16 cellular contexts compared by ENCODE assay signal in the genomic region with DNA sequence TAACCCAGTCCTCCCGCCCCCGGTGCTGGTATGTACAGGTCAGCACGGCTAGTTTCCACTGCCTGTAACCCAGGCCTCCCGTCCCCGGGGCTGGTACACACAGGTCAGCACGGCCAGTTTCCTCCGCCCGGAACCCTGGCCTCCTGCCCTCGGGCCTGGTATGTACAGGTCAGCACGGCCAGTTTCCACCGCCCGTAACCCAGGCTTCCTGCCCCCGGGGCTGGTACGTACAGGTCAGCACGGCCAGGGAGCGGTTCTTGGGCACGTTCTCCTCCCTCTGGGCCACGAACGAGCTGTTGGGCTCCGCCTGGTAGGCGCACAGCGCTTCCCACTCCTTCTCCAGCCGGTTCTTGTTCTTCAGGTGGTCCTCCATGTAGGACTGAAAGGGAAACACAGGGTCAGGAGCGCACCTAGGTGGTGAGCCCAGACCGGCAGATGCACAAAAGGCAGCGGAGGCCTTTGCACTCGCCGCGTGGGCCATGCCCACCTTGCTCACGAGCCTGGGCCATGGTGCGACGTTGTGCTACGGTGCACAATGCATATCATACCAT.
"Had no signal": no experiment of that assay in that cellular context is flagged by ENCODE, and none has a peak within 500 bp of the region (broad histone marks: within the 10 kb centered on the region; RNA-seq: fewer than 3 reads in every experiment).

No MANE protein-coding gene starts in this region.

- H3K27ac ChIP-seq: gastroesophageal sphincter, heart left ventricle, stomach, VCaP had no signal

- H3K9me3 ChIP-seq: gastroesophageal sphincter, heart left ventricle, stomach had no signal

- DNase-seq: activated CD4-positive, alpha-beta T cell treated with anti-CD3 and anti-CD28 coated beads, Interleukin-2, amount 50 U/mL, for 4 hours; activated gamma-delta T cell treated with Interleukin-2 at 50 U/mL for 16 hours; amniotic stem cell; effector CD8-positive, alpha-beta T cell; mesendoderm; retina; stimulated activated CD4-positive, alpha-beta T cell treated with anti-CD3 and anti-CD28 coated beads, Interleukin-15, amount 100 ng/mL, for 24 hours; stimulated activated CD4-positive, alpha-beta T cell treated with anti-CD3 and anti-CD28 coated beads, Interleukin-2, amount 100 ng/mL, for 48 hours; stomach had no signal

- H3K4me3 Mint-ChIP-seq: dendritic cell treated with granulocyte-macrophage colony-stimulating factor and Interleukin-4, amounts not matched to agents 40 ng/mL and 50 ng/mL, for 4 days had no signal

- H3K9me3 Mint-ChIP-seq: activated naive CD4-positive, alpha-beta T cell treated with anti-CD3 and anti-CD28 coated beads, Interleukin-2, amount 50 U/mL, for 72 hours; dendritic cell treated with granulocyte-macrophage colony-stimulating factor and Interleukin-4, amounts not matched to agents 40 ng/mL and 50 ng/mL, for 4 days; naive thymus-derived CD8-positive, alpha-beta T cell had no signal

- H3K36me3 Mint-ChIP-seq: activated naive CD4-positive, alpha-beta T cell treated with anti-CD3 and anti-CD28 coated beads, Interleukin-2, amount 50 U/mL, for 72 hours; naive thymus-derived CD8-positive, alpha-beta T cell had no signal

- ATAC-seq: esophagus mucosa, gastroesophageal sphincter had no signal

- H3K4me1 ChIP-seq: gastroesophageal sphincter, stomach had no signal

- H3K27me3 ChIP-seq: stomach had no signal

- H3K27me3 Mint-ChIP-seq: naive thymus-derived CD8-positive, alpha-beta T cell had no signal

- H3K36me3 ChIP-seq: gastroesophageal sphincter, heart left ventricle had no signal

- H3K4me3 ChIP-seq: gastroesophageal sphincter, heart left ventricle, stomach had no signal

- H3K27ac Mint-ChIP-seq: dendritic cell treated with granulocyte-macrophage colony-stimulating factor and Interleukin-4, amounts not matched to agents 40 ng/mL and 50 ng/mL, for 4 days had no signal
